In the genomic region with DNA sequence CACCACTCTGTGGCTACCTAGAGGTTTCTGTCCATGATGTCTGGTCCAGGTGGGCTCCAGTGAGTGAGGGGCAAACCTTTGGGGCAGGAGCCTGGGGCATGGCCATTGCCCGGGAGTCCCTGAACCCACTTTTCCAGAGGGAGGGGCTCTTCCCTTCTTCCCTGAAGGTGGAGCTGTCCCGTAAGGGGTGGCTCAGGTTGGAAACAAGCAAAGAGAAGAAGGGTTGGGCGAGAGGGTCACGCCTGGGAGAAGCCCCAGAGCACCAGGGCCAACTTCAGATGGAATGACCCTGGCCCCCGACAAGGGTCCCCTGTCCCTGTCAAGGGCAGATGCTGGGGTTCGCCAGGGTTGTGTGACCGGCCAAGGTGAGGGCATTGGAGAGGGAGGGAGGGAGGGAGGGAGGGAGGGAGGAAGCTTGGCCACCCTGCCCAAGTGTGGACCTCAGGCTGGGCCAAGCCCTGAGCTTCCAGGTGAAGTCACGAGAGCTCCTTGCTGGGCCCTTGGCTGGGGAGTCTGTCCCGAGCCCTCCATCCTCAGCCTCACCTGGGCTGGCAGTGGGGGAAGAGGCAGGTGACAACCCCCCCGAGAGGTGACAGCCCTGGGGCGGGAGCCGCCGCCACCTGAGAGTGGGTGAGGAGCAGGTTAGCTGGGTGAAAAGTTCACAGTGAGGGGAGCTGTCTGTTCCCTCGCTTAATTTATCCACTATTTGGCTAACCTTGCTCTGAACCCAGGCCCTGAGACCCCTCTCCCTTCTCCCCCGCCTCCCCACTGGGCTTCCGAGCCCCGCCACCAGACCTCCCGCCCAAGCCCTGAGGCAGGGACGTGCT, we compare ENCODE assay signal across 16 cellular contexts.
DNase-seq lines count a peak whose midpoint lies in the region; ATAC-seq and TF ChIP-seq lines count a peak whose summit lies in the region.
"Had no signal": no experiment of that assay in that cellular context is flagged by ENCODE, and none has a peak within 500 bp of the region (broad histone marks: within the 10 kb centered on the region; RNA-seq: fewer than 3 reads in every experiment).

No MANE protein-coding gene starts in this region.

- H2AFZ ChIP-seq in osteoblast (ENCODE audit: low read length) = no peak overlapping the region

- 82 to 86% methylated on average over 16 to 19 of the region's 19 CpGs for WGBS in esophagus, 2 donors
- 83% methylated on average over 17 of the region's 19 CpGs; no CpG with 5 or more reads in 1 of the 2 donors for WGBS in transverse colon (ENCODE audit: low coverage in 1 of 2), 2 donors

- in situ Hi-C loops in transverse colon (cut with MboI; ENCODE audit: low pct_ligation_motif_present in 1 of 4, low pct_unique_long_range_greater_than_20kb in 1 of 4, low sequenced_read_pairs in 3 of 4) = no loop called here

- H3K4me3 ChIP-seq in esophagus (ENCODE audit: low read depth in 1 of 2, low read length in 2 of 2) (no peak overlapping the region), osteoblast (ENCODE audit: insufficient read depth, low read length) (no peak overlapping the region), transverse colon (no peak overlapping the region)
- H3K4me3 ChIP-seq: pancreas had no signal

- H4K20me1 ChIP-seq in osteoblast (ENCODE audit: insufficient read depth, low read length) = no peaks in the 10 kb centered on the region

- H3K4me3 Mint-ChIP-seq in activated naive CD4-positive, alpha-beta T cell treated with anti-CD3 and anti-CD28 coated beads, Interleukin-2, amount 10 ng/mL, durations not matched to agents 7 days and 5 days = no peak overlapping the region
- no peak overlapping the region for H3K4me3 Mint-ChIP-seq in stimulated activated naive B cell treated with anti-CD40 and anti-IgM and Interleukin-4, amounts not matched to agents 10 μg/mL and 1 μg/mL and 100 μg/mL, for 72 hours
- no peak overlapping the region for H3K4me3 Mint-ChIP-seq in effector memory CD8-positive, alpha-beta T cell
- H3K4me3 Mint-ChIP-seq: activated CD4-positive, alpha-beta T cell treated with anti-CD3 and anti-CD28 coated beads for 36 hours; CD8-positive, alpha-beta T cell had no signal

- no peaks in the 10 kb centered on the region for H3K36me3 Mint-ChIP-seq in activated naive CD4-positive, alpha-beta T cell treated with anti-CD3 and anti-CD28 coated beads, Interleukin-2, amount 10 ng/mL, durations not matched to agents 7 days and 5 days
- no peaks in the 10 kb centered on the region for H3K36me3 Mint-ChIP-seq in stimulated activated naive B cell treated with anti-CD40 and anti-IgM and Interleukin-4, amounts not matched to agents 10 μg/mL and 1 μg/mL and 100 μg/mL, for 72 hours
- H3K36me3 Mint-ChIP-seq in effector memory CD8-positive, alpha-beta T cell (ENCODE audit: insufficient read depth) = peaks cover 3% of the 10 kb centered on the region
- H3K36me3 Mint-ChIP-seq: CD8-positive, alpha-beta T cell had no signal

- H3K27me3 Mint-ChIP-seq in activated naive CD4-positive, alpha-beta T cell treated with anti-CD3 and anti-CD28 coated beads, Interleukin-2, amount 10 ng/mL, durations not matched to agents 7 days and 5 days = peaks cover 27% of the 10 kb centered on the region
- H3K27me3 Mint-ChIP-seq in stimulated activated naive B cell treated with anti-CD40 and anti-IgM and Interleukin-4, amounts not matched to agents 10 μg/mL and 1 μg/mL and 100 μg/mL, for 72 hours = peaks cover 5% of the 10 kb centered on the region in 2 donors
- no peaks in the 10 kb centered on the region for H3K27me3 Mint-ChIP-seq in effector memory CD8-positive, alpha-beta T cell

- intact Hi-C loops in transverse colon (cut with DNase I; ENCODE audit: low total_unique reads) = no loop called here

- ATAC-seq in stimulated activated naive B cell treated with anti-CD40 and anti-IgM and Interleukin-4, amounts not matched to agents 10 μg/mL and 1 μg/mL and 100 μg/mL, for 72 hours (replicated peaks) = no peak
- ATAC-seq in effector memory CD8-positive, alpha-beta T cell (replicated peaks) = no peak
- ATAC-seq: activated CD4-positive, alpha-beta T cell treated with anti-CD3 and anti-CD28 coated beads for 36 hours; CD8-positive, alpha-beta T cell had no signal

- peaks cover 2% of the 10 kb centered on the region for H3K4me1 Mint-ChIP-seq in activated naive CD4-positive, alpha-beta T cell treated with anti-CD3 and anti-CD28 coated beads, Interleukin-2, amount 10 ng/mL, durations not matched to agents 7 days and 5 days
- peaks cover 0 to 11% of the 10 kb centered on the region in 2 donors for H3K4me1 Mint-ChIP-seq in stimulated activated naive B cell treated with anti-CD40 and anti-IgM and Interleukin-4, amounts not matched to agents 10 μg/mL and 1 μg/mL and 100 μg/mL, for 72 hours
- H3K4me1 Mint-ChIP-seq in effector memory CD8-positive, alpha-beta T cell (ENCODE audit: low read depth in 2 of 2) = peaks cover 2 to 5% of the 10 kb centered on the region in 2 donors

- H3K4me1 ChIP-seq in esophagus (ENCODE audit: control insufficient read depth in 2 of 2, insufficient read depth in 2 of 2, low read length in 1 of 2) (peaks cover 3 to 5% of the 10 kb centered on the region in 2 donors), osteoblast (ENCODE audit: insufficient read depth, low read length) (peaks cover 16% of the 10 kb centered on the region), transverse colon (peaks cover 13 to 38% (median 21%) of the 10 kb centered on the region in 4 donors)

- H3K27me3 ChIP-seq in esophagus (ENCODE audit: control insufficient read depth in 1 of 2, insufficient read depth in 2 of 2, low read length in 2 of 2) = no peaks in the 10 kb centered on the region
- no peaks in the 10 kb centered on the region for H3K27me3 ChIP-seq in osteoblast (ENCODE audit: insufficient read depth, low read length)
- H3K27me3 ChIP-seq in transverse colon = no peaks in the 10 kb centered on the region
- H3K27me3 ChIP-seq: pancreas had no signal

- no peaks in the 10 kb centered on the region for H3K36me3 ChIP-seq in esophagus (ENCODE audit: control insufficient read depth in 2 of 2, insufficient read depth in 2 of 2, low read length in 1 of 2)
- H3K36me3 ChIP-seq in osteoblast (ENCODE audit: insufficient read depth, low read length) = no peaks in the 10 kb centered on the region
- no peaks in the 10 kb centered on the region for H3K36me3 ChIP-seq in transverse colon
- H3K36me3 ChIP-seq: pancreas had no signal

- H3K9me3 ChIP-seq in esophagus (ENCODE audit: control insufficient read depth in 2 of 2, insufficient read depth in 1 of 2, low read depth in 1 of 2, low read length in 1 of 2) = no peaks in the 10 kb centered on the region
- H3K9me3 ChIP-seq in osteoblast (ENCODE audit: low read depth, low read length) = no peaks in the 10 kb centered on the region
- no peaks in the 10 kb centered on the region for H3K9me3 ChIP-seq in transverse colon
- H3K9me3 ChIP-seq: pancreas had no signal

- no peak for TF ChIP-seq POLR2A in transverse colon (IDR thresholded peaks at IDR 0.05)

- TF ChIP-seq CTCF in osteoblast (IDR thresholded peaks at IDR 0.05; ENCODE audit: extremely low read depth, low read depth, low read length) = no peak
- no peak for TF ChIP-seq CTCF in transverse colon (IDR thresholded peaks at IDR 0.05)

- H3K27ac Mint-ChIP-seq in activated naive CD4-positive, alpha-beta T cell treated with anti-CD3 and anti-CD28 coated beads, Interleukin-2, amount 10 ng/mL, durations not matched to agents 7 days and 5 days = no peak overlapping the region
- no peak overlapping the region for H3K27ac Mint-ChIP-seq in stimulated activated naive B cell treated with anti-CD40 and anti-IgM and Interleukin-4, amounts not matched to agents 10 μg/mL and 1 μg/mL and 100 μg/mL, for 72 hours
- no peak overlapping the region for H3K27ac Mint-ChIP-seq in effector memory CD8-positive, alpha-beta T cell
- H3K27ac Mint-ChIP-seq: activated CD4-positive, alpha-beta T cell treated with anti-CD3 and anti-CD28 coated beads for 36 hours; CD8-positive, alpha-beta T cell had no signal

- no peak overlapping the region for H3K4me2 ChIP-seq in osteoblast (ENCODE audit: insufficient read depth, low read length)

- H3K9me3 Mint-ChIP-seq in activated naive CD4-positive, alpha-beta T cell treated with anti-CD3 and anti-CD28 coated beads, Interleukin-2, amount 10 ng/mL, durations not matched to agents 7 days and 5 days = no peaks in the 10 kb centered on the region
- peaks cover 0 to 2% of the 10 kb centered on the region in 2 donors for H3K9me3 Mint-ChIP-seq in stimulated activated naive B cell treated with anti-CD40 and anti-IgM and Interleukin-4, amounts not matched to agents 10 μg/mL and 1 μg/mL and 100 μg/mL, for 72 hours
- H3K9me3 Mint-ChIP-seq in effector memory CD8-positive, alpha-beta T cell = no peaks in the 10 kb centered on the region
- H3K9me3 Mint-ChIP-seq: CD8-positive, alpha-beta T cell had no signal

- H3K79me2 ChIP-seq in osteoblast (ENCODE audit: insufficient read depth, low read length) = no peaks in the 10 kb centered on the region

- CTCF ChIA-PET in activated naive CD4-positive, alpha-beta T cell treated with anti-CD3 and anti-CD28 coated beads, Interleukin-2, amount 10 ng/mL, durations not matched to agents 7 days and 5 days (lab: Charles Lee) = no interaction called here

- peak; percentile 13 for DNase-seq in activated naive CD4-positive, alpha-beta T cell treated with anti-CD3 and anti-CD28 coated beads, Interleukin-2, amount 10 ng/mL, durations not matched to agents 7 days and 5 days
- DNase-seq in activated naive CD4-positive, alpha-beta T cell treated with Interleukin-2 at 50 U/mL for 16 hours = no peak
- DNase-seq in osteoblast (ENCODE audit: insufficient read length, low spot score, missing footprints) (peak; percentile 70), transverse colon (no peak)
- no peak for DNase-seq in stimulated activated naive B cell treated with anti-CD40 and anti-IgM and Interleukin-4, amounts not matched to agents 10 μg/mL and 1 μg/mL and 100 μg/mL, for 72 hours
- no peak for DNase-seq in activated CD4-positive, alpha-beta T cell treated with anti-CD3 and anti-CD28 coated beads, Interleukin-2, amount 50 U/mL, for 1 hour
- no peak for DNase-seq in effector memory CD8-positive, alpha-beta T cell
- DNase-seq: activated CD4-positive, alpha-beta T cell treated with anti-CD3 and anti-CD28 coated beads for 36 hours; CD8-positive, alpha-beta T cell; cortex of kidney; NCI-H2029; RPMI8226; T-helper 2 cell; trophoblast cell had no signal

- H3K27ac ChIP-seq in esophagus (ENCODE audit: low read depth in 2 of 2, low read length in 1 of 2) (peak overlapping the region; percentile 48 to 56), osteoblast (ENCODE audit: low read depth, low read length) (no peak overlapping the region), transverse colon (peak overlapping the region; percentile 70 to 85 (median 79))

- no peak for TF ChIP-seq EP300 in transverse colon (IDR thresholded peaks at IDR 0.05; ENCODE audit: low read depth)

Comparison
In these comparisons a context has a peak if more than half of its experiments do, and no peak if none do; other contexts are left out.
1. DNase-seq: peak in activated naive CD4-positive, alpha-beta T cell treated with anti-CD3 and anti-CD28 coated beads, Interleukin-2, amount 10 ng/mL, durations not matched to agents 7 days and 5 days (single experiment) and osteoblast (single experiment); none in activated naive CD4-positive, alpha-beta T cell treated with Interleukin-2 at 50 U/mL for 16 hours (single experiment), transverse colon (single experiment), stimulated activated naive B cell treated with anti-CD40 and anti-IgM and Interleukin-4, amounts not matched to agents 10 μg/mL and 1 μg/mL and 100 μg/mL, for 72 hours (single experiment), activated CD4-positive, alpha-beta T cell treated with anti-CD3 and anti-CD28 coated beads, Interleukin-2, amount 50 U/mL, for 1 hour (single experiment) and effector memory CD8-positive, alpha-beta T cell (0 of 3).